Comparison of ENCODE assay signal across 11 cellular contexts in the genomic region with DNA sequence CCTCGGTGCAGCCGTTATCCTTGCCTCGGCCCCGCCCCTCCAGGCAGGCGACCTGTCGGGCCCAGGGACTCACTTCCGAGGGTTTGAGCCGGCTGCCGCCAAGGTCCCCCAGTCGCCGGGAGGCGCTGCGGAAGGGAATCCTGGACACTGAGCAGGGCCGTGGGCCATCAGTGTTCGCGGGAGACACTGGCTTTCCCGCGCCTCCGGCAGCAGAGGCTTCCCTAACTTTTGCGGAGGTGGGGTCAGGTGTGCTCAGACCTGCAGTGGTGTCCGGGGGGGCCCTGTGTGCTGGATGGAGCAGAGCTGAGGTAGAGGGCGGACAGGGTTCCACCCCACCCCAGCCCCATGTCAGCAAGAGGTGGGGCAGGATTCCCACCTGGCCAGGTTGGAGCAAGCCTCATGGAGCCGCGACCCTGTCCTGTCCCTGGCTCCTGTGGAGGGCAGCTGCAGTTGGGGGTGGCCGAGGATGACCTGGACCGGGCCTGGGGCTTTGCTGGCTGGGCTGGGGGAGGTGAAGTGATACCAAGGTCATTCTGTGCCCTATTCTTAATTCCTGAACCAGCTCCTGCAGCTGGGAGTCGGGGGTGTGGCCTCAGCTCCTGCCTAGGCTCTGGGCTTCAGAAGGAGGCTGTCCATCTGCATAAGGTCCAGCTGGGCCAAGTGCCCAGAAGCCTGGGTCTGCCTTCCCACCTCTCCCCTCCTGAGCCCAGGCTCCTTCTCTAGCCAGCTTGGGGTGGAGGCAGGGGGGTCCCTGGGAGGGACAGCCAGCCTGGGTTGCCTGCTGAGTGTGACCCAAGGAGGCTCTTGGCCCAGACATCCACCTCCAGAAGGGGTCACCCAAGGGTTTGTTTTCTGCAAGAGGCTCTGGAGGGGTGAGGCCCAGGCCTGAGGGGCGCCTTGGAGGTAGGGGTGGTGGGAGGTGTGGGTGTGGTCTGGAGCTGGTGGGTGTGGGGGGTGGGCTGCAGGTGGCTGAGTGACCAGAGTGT. TPM values are rescaled to one million over a fixed set of nuclear protein-coding genes. Genes with fewer than 3 reads are reported as not detected.
A peak's percentile ranks its signal among the peaks of the same experiment; 100 is the strongest.
DNase-seq lines count a peak whose midpoint lies in the region; FAIRE-seq and TF ChIP-seq lines count a peak whose summit lies in the region.
"Had no signal": no experiment of that assay in that cellular context is flagged by ENCODE, and none has a peak within 500 bp of the region (broad histone marks: within the 10 kb centered on the region; RNA-seq: fewer than 3 reads in every experiment).

No MANE protein-coding gene starts in this region.

- H2BK20ac ChIP-seq in H9 (ENCODE audit: low read depth, low read length, poor library complexity, severe bottlenecking): no peak overlapping the region

- H3K27ac Mint-ChIP-seq in H9 (no peak overlapping the region), astrocyte (ENCODE audit: unreplicated experiment) (no peak overlapping the region), mesothelial cell of epicardium (no peak overlapping the region)

- intact Hi-C loops in cardiac septum (cut with DNase I): no loop called here

- no peaks in the 10 kb centered on the region for H3K79me2 ChIP-seq in DOHH2 (ENCODE audit: control insufficient read depth, low read length)
- H3K79me2 ChIP-seq in H9 (ENCODE audit: insufficient read depth, low read length): no peaks in the 10 kb centered on the region
- H3K79me2 ChIP-seq in astrocyte (ENCODE audit: insufficient read depth, low read length): peaks cover 18% of the 10 kb centered on the region

- H2AK5ac ChIP-seq in H9 (ENCODE audit: insufficient read length, low read length): no peak overlapping the region

- no peak overlapping the region for H2BK15ac ChIP-seq in H9 (ENCODE audit: low read depth, low read length)

- H2BK120ac ChIP-seq in H9 (ENCODE audit: low read depth, low read length, poor library complexity, severe bottlenecking): no peak overlapping the region

- H4K91ac ChIP-seq in H9 (ENCODE audit: insufficient read length, low read depth, low read length): no peak overlapping the region

- H3K4me3 Mint-ChIP-seq in H9 (peak overlapping the region; percentile 60 to 84), astrocyte (ENCODE audit: unreplicated experiment) (peak overlapping the region; percentile 78), mesothelial cell of epicardium (peak overlapping the region; percentile 68)

- H3K27me3 Mint-ChIP-seq in H9 (ENCODE audit: low read depth) (peaks cover 7% of the 10 kb centered on the region), astrocyte (ENCODE audit: low read depth, unreplicated experiment) (no peaks in the 10 kb centered on the region), mesothelial cell of epicardium (ENCODE audit: low read depth) (no peaks in the 10 kb centered on the region)

- no peaks in the 10 kb centered on the region for H3K79me1 ChIP-seq in H9 (ENCODE audit: insufficient read depth, low read depth, low read length, poor library complexity, severe bottlenecking)

- H2AFZ ChIP-seq in H9 (ENCODE audit: low read length) (no peak overlapping the region), astrocyte (ENCODE audit: low read depth, low read length) (no peak overlapping the region)

- H3K23ac ChIP-seq in H9 (ENCODE audit: insufficient read length, low read depth, low read length): no peak overlapping the region

- peak; percentile 67 for DNase-seq in H9
- no peak for DNase-seq in astrocyte (ENCODE audit: low read depth)
- DNase-seq in mesothelial cell of epicardium (ENCODE audit: low spot score in 2 of 2, unreplicated experiment in 2 of 2): no peak
- DNase-seq in SKM-1 (lab: John Stamatoyannopoulos, UW; ENCODE audit: unreplicated experiment): no peak
- no peak for DNase-seq in cardiac septum (ENCODE audit: low spot score)
- no peak for DNase-seq in cerebellar nuclear complex (lab: John Stamatoyannopoulos, UW)
- DNase-seq: aorta, NCI-H187 had no signal

- no peak overlapping the region for H3K14ac ChIP-seq in H9 (ENCODE audit: insufficient read depth, low read length)

- H3K4me3 ChIP-seq in DOHH2 (ENCODE audit: low read length): no peak overlapping the region
- H3K4me3 ChIP-seq in astrocyte (ENCODE audit: insufficient read depth, low read depth, low read length): no peak overlapping the region

- H3K27ac ChIP-seq in DOHH2 (ENCODE audit: low read depth, low read length) (no peak overlapping the region), H9 (ENCODE audit: insufficient read length, low read depth, low read length) (no peak overlapping the region), astrocyte (ENCODE audit: low read depth, low read length) (no peak overlapping the region)
- H3K27ac ChIP-seq: skin epidermis had no signal

- H3K56ac ChIP-seq in H9 (ENCODE audit: insufficient read length, low read depth, low read length): no peak overlapping the region

- no peak overlapping the region for H3K18ac ChIP-seq in H9 (ENCODE audit: insufficient read length, low read depth, low read length)

- no peaks in the 10 kb centered on the region for H3K9me2 ChIP-seq in DOHH2 (replicated peaks; ENCODE audit: control insufficient read depth, low read length)

- H3T11ph ChIP-seq in H9 (ENCODE audit: low read length): no peak overlapping the region

- no peak overlapping the region for H3K9ac ChIP-seq in H9 (ENCODE audit: extremely low read depth, insufficient read length, low read length)
- no peak overlapping the region for H3K9ac ChIP-seq in astrocyte (ENCODE audit: low read length)

- H3K4me1 Mint-ChIP-seq in H9: peaks cover 6 to 36% of the 10 kb centered on the region in 2 experiments
- H3K4me1 Mint-ChIP-seq in astrocyte (ENCODE audit: low read depth, unreplicated experiment): peaks cover 4% of the 10 kb centered on the region
- peaks cover 26% of the 10 kb centered on the region for H3K4me1 Mint-ChIP-seq in mesothelial cell of epicardium

- no peak overlapping the region for H4K8ac ChIP-seq in H9 (replicated peaks; ENCODE audit: insufficient read length, low read depth, low read length)

- H3K36me3 ChIP-seq in DOHH2 (ENCODE audit: control insufficient read depth, low read length): no peaks in the 10 kb centered on the region
- no peaks in the 10 kb centered on the region for H3K36me3 ChIP-seq in astrocyte (ENCODE audit: insufficient read depth, low read length)

- H4K20me1 ChIP-seq in DOHH2 (ENCODE audit: control insufficient read depth, insufficient read depth, low read depth, low read length) (peaks cover 4% of the 10 kb centered on the region; the same call in 1 of the 2 replicates), H9 (ENCODE audit: control insufficient read depth, insufficient read depth, insufficient read length) (no peaks in the 10 kb centered on the region), astrocyte (ENCODE audit: insufficient read depth, low read length) (peaks cover 91% of the 10 kb centered on the region)

- no peaks in the 10 kb centered on the region for H3F3A ChIP-seq in DOHH2 (ENCODE audit: control insufficient read depth, insufficient read depth)

- H3K9me3 Mint-ChIP-seq in H9 (no peaks in the 10 kb centered on the region), astrocyte (ENCODE audit: unreplicated experiment) (no peaks in the 10 kb centered on the region), mesothelial cell of epicardium (no peaks in the 10 kb centered on the region)

- H3K27me3 ChIP-seq in DOHH2 (ENCODE audit: control insufficient read depth, low read length): peaks cover 19% of the 10 kb centered on the region
- no peaks in the 10 kb centered on the region; the same call in 1 of the 2 replicates for H3K27me3 ChIP-seq in H9 (ENCODE audit: insufficient read depth, low read length)
- no peaks in the 10 kb centered on the region for H3K27me3 ChIP-seq in astrocyte (ENCODE audit: insufficient read depth, low read length)

- H3K4me2 ChIP-seq in DOHH2 (ENCODE audit: low read length) (no peak overlapping the region), H9 (ENCODE audit: insufficient read depth, insufficient read length, low read length) (peak overlapping the region; percentile 65), astrocyte (ENCODE audit: low read length) (peak overlapping the region; percentile 85)

- no peaks in the 10 kb centered on the region for H3K9me3 ChIP-seq in DOHH2 (ENCODE audit: control insufficient read depth, insufficient read depth, low read length)
- H3K9me3 ChIP-seq in H9 (ENCODE audit: control insufficient read depth, low read depth, low read length): no peaks in the 10 kb centered on the region
- H3K9me3 ChIP-seq in astrocyte (ENCODE audit: insufficient read depth, low read depth, low read length): no peaks in the 10 kb centered on the region

- H4K5ac ChIP-seq in H9 (ENCODE audit: insufficient read length, low read depth, low read length): no peak overlapping the region

- H3K36me3 Mint-ChIP-seq in H9 (ENCODE audit: insufficient read depth in 1 of 3, low read depth in 3 of 3): no peaks in the 10 kb centered on the region
- H3K36me3 Mint-ChIP-seq in astrocyte (ENCODE audit: low read depth, unreplicated experiment): peaks cover 2% of the 10 kb centered on the region
- no peaks in the 10 kb centered on the region for H3K36me3 Mint-ChIP-seq in mesothelial cell of epicardium

- no CpG with 5 or more reads among the region's 28 CpGs for WGBS in H9 (ENCODE audit: extremely low coverage, insufficient read length, low lambda C conversion rate)

- peaks cover 12% of the 10 kb centered on the region for H3K23me2 ChIP-seq in H9 (ENCODE audit: insufficient read length, low read depth, low read length, poor library complexity, severe bottlenecking)

- H3K4me1 ChIP-seq in DOHH2 (ENCODE audit: control insufficient read depth, low read length): peaks cover 15% of the 10 kb centered on the region
- no peaks in the 10 kb centered on the region for H3K4me1 ChIP-seq in H9 (ENCODE audit: insufficient read depth, low read length)
- peaks cover 21% of the 10 kb centered on the region for H3K4me1 ChIP-seq in astrocyte (ENCODE audit: insufficient read depth, low read length)

- no peak overlapping the region for H2BK5ac ChIP-seq in H9 (ENCODE audit: insufficient read length, low read length)

- no peak overlapping the region for H3K4ac ChIP-seq in H9 (ENCODE audit: low read depth, low read length)

- H2BK12ac ChIP-seq in H9 (ENCODE audit: insufficient read length, low read depth, low read length): no peak overlapping the region

- FAIRE-seq in astrocyte (lab: Jason Lieb, UNC): no peak
- FAIRE-seq: islet of Langerhans had no signal

- TF ChIP-seq CTCF in DOHH2 (IDR thresholded peaks at IDR 0.05; ENCODE audit: low read depth, low read length, poor library complexity, severe bottlenecking) (peak; percentile 53), H9 (conservative IDR thresholded peaks at IDR 0.05) (peak; percentile 49), astrocyte (IDR thresholded peaks at IDR 0.05; ENCODE audit: insufficient read depth, low read depth, low read length) (no peak), mesothelial cell of epicardium (IDR thresholded peaks at IDR 0.05; ENCODE audit: unreplicated experiment) (no peak)

RNA-seq across cellular contexts. Expression of gene TSPAN4, which starts 8.4 kb away (rescaled TPM):
- 63.9 and 64.6 TPM in 2 replicates for total RNA-seq in H9 (2021)
- 69.5 and 75.5 TPM in 2 replicates for total RNA-seq in astrocyte
- total RNA-seq in mesothelial cell of epicardium: 94.1 to 98.8 TPM (median 96.6 TPM) in 3 replicates
- 27.9 TPM for total RNA-seq in cardiac septum

RNA-seq across cellular contexts. Expression of gene POLR2L, which starts 8.7 kb away (rescaled TPM):
- total RNA-seq in H9 (2021) (133 and 135 TPM in 2 replicates), astrocyte (194 and 212 TPM in 2 replicates), mesothelial cell of epicardium (78.7 to 80.2 TPM (median 79.8 TPM) in 3 replicates), cardiac septum (202 TPM)

RNA-seq across cellular contexts. Expression of gene CD151, which starts 18.3 kb away (rescaled TPM):
- 138 and 142 TPM in 2 replicates for total RNA-seq in H9 (2021)
- 414 and 421 TPM in 2 replicates for total RNA-seq in astrocyte
- 125 to 142 TPM (median 140 TPM) in 3 replicates for total RNA-seq in mesothelial cell of epicardium
- total RNA-seq in cardiac septum: 625 TPM

RNA-seq across cellular contexts. Expression of gene CRACR2B, which starts 23.4 kb away (rescaled TPM):
- total RNA-seq in H9 (2021) (28.8 and 29.0 TPM in 2 replicates), astrocyte (2.6 TPM in 2 replicates), mesothelial cell of epicardium (9.9 to 10.6 TPM (median 10.0 TPM) in 3 replicates), cardiac septum (12.2 TPM)

RNA-seq across cellular contexts. Expression of gene PNPLA2, which starts 32.4 kb away (rescaled TPM):
- total RNA-seq in H9 (2021): 62.3 and 67.3 TPM in 2 replicates
- 46.8 and 50.8 TPM in 2 replicates for total RNA-seq in astrocyte
- total RNA-seq in mesothelial cell of epicardium: 41.3 to 50.9 TPM (median 50.0 TPM) in 3 replicates
- total RNA-seq in cardiac septum: 209 TPM

Comparison
In these comparisons a context has a peak if more than half of its experiments do, and no peak if none do; other contexts are left out.
1. CTCF ChIP-seq: peak in DOHH2 (single experiment) and H9 (single experiment); none in astrocyte (single experiment) and mesothelial cell of epicardium (single experiment).
2. Peak in every context shown above with its lines, with median percentiles within 50 percentile points of each other: H3K4me3 Mint-ChIP-seq.